ENCODE assay signal across 1 cellular context in the genomic region with DNA sequence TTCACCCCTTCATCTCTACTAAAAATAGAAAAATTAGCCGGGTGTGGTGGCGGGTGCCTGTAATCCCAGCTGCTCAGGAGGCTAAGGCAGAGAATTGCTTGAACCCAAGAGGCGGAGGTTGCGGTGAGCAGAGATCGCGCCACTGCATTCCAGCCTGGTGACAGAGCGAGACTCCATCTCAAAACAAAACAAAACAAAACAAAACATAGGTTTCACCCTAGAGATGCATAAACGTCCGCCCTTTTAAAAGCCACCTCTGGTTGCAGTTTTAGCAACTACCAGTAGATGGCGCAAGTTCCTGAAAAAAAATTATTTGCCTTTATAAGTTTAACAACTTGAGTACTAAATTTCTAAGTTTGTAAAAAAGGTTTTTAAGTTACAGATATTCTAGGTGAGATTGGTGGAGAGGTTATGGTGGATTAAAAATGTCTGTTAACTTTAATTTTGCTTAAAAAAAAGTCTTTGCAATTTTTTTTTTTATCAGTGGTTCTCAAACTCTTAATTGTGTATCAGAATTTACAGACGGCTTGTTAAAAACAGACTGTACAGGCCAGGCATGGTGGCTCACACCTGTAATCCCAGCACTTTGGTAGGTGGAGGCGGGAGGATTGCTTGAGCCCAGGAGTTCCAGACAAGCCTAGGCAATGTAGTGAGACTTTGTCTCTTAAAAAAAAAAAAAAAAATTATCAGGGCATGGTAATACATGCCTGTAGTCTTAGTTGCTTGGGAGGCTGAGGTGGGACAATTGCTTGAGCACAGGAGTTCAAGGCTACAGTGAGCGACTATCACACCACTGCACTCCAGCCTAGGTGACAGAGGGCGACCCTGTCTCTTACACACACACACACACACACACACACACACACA.
TF ChIP-seq lines count a peak whose summit lies in the region.

No MANE protein-coding gene starts in this region.

TF ChIP-seq in WTC11, 78 proteins besides CTCF, POLR2A, EP300 and RAD21 (continued from another document):
- TF ChIP-seq CREB1 (CRISPR knock-in tag; IDR thresholded peaks at IDR 0.05): no peak
- TF ChIP-seq ZNF512 (CRISPR knock-in tag; IDR thresholded peaks at IDR 0.05; ENCODE audit: borderline replicate concordance): no peak
